13 cellular contexts compared by ENCODE assay signal in genomic region chr2:128268611-128269357, GRCh38.
"Had no signal": no experiment of that assay in that cellular context is flagged by ENCODE, and none has a peak within 500 bp of the region (broad histone marks: within the 10 kb centered on the region; RNA-seq: fewer than 3 reads in every experiment).

No MANE protein-coding gene starts in this region.

- DNase-seq: activated CD4-positive, alpha-beta T cell treated with anti-CD3 and anti-CD28 coated beads, Interleukin-2, amount 50 U/mL, for 48 hours; activated CD4-positive, CD25-positive, alpha-beta regulatory T cell treated with anti-CD3 and anti-CD28 coated beads, Interleukin-2, amount 50 U/mL, for 72 hours; activated naive CD4-positive, alpha-beta T cell treated with anti-CD3 and anti-CD28 coated beads, Interleukin-2, amount 50 U/mL, for 16 hours; immature natural killer cell had no signal

- H3K4me1 Mint-ChIP-seq: memory B cell had no signal

- H3K4me3 Mint-ChIP-seq: dendritic cell treated with granulocyte-macrophage colony-stimulating factor and Interleukin-4, amounts not matched to agents 40 ng/mL and 50 ng/mL, for 4 days; immature natural killer cell; memory B cell; natural killer cell treated with Interleukin-12 subunit alpha and Interleukin-12 subunit beta and Interleukin-15 and Interleukin-18, amount 100 ng/mL, for 72 hours; stimulated activated effector memory CD8-positive, alpha-beta T cell treated with anti-CD3 and anti-CD28 coated beads, Interleukin-12 subunit alpha, Interleukin-12 subunit beta, amount 100 ng/mL, for 72 hours had no signal

- H3K4me3 ChIP-seq: adrenal gland, skin epidermis, tibial nerve had no signal

- H3K36me3 Mint-ChIP-seq: natural killer cell treated with Interleukin-12 subunit alpha and Interleukin-12 subunit beta and Interleukin-15 and Interleukin-18, amount 100 ng/mL, for 72 hours; stimulated activated effector memory CD8-positive, alpha-beta T cell treated with anti-CD3 and anti-CD28 coated beads, Interleukin-12 subunit alpha, Interleukin-12 subunit beta, amount 100 ng/mL, for 72 hours had no signal

- H3K27ac Mint-ChIP-seq: dendritic cell treated with granulocyte-macrophage colony-stimulating factor and Interleukin-4, amounts not matched to agents 40 ng/mL and 50 ng/mL, for 4 days; memory B cell; natural killer cell treated with Interleukin-12 subunit alpha and Interleukin-12 subunit beta and Interleukin-15 and Interleukin-18, amount 100 ng/mL, for 72 hours; stimulated activated effector memory CD8-positive, alpha-beta T cell treated with anti-CD3 and anti-CD28 coated beads, Interleukin-12 subunit alpha, Interleukin-12 subunit beta, amount 100 ng/mL, for 72 hours had no signal

- H3K36me3 ChIP-seq: adrenal gland had no signal

- H3K9me3 ChIP-seq: adrenal gland, tibial nerve had no signal

- H3K9me3 Mint-ChIP-seq: dendritic cell treated with granulocyte-macrophage colony-stimulating factor and Interleukin-4, amounts not matched to agents 40 ng/mL and 50 ng/mL, for 4 days; memory B cell; natural killer cell treated with Interleukin-12 subunit alpha and Interleukin-12 subunit beta and Interleukin-15 and Interleukin-18, amount 100 ng/mL, for 72 hours; stimulated activated effector memory CD8-positive, alpha-beta T cell treated with anti-CD3 and anti-CD28 coated beads, Interleukin-12 subunit alpha, Interleukin-12 subunit beta, amount 100 ng/mL, for 72 hours had no signal

- H3K27ac ChIP-seq: tibial nerve had no signal

- ATAC-seq: esophagus mucosa; left colon; natural killer cell treated with Interleukin-12 subunit alpha and Interleukin-12 subunit beta and Interleukin-15 and Interleukin-18, amount 100 ng/mL, for 72 hours; stimulated activated effector memory CD8-positive, alpha-beta T cell treated with anti-CD3 and anti-CD28 coated beads, Interleukin-12 subunit alpha, Interleukin-12 subunit beta, amount 100 ng/mL, for 72 hours had no signal

- H3K27me3 ChIP-seq: adrenal gland, tibial nerve had no signal

- H3K27me3 Mint-ChIP-seq: memory B cell; natural killer cell treated with Interleukin-12 subunit alpha and Interleukin-12 subunit beta and Interleukin-15 and Interleukin-18, amount 100 ng/mL, for 72 hours had no signal
